In genomic region chr9:131747352-131747751, GRCh38 we compare ENCODE assay signal across 8 cellular contexts. TPM values are rescaled to one million over a fixed set of nuclear protein-coding genes. Genes with fewer than 3 reads are reported as not detected.
DNase-seq lines count a peak whose midpoint lies in the region; ATAC-seq, FAIRE-seq and TF ChIP-seq lines count a peak whose summit lies in the region.

No MANE protein-coding gene starts in this region.

- no peaks in the 10 kb centered on the region for H4K20me1 ChIP-seq in OCI-LY3 (ENCODE audit: insufficient read depth, low read length)

- no peak overlapping the region for H3K4me2 ChIP-seq in OCI-LY3 (ENCODE audit: low read length)

- no peak overlapping the region for H3K4me3 Mint-ChIP-seq in chondrocyte (ENCODE audit: unreplicated experiment)

- H2AFZ ChIP-seq in OCI-LY3 (ENCODE audit: low read depth, low read length): no peak overlapping the region

- peak; percentile 80 for TF ChIP-seq CTCF in C4-2B (conservative IDR thresholded peaks at IDR 0.05)
- TF ChIP-seq CTCF in OCI-LY3 (IDR thresholded peaks at IDR 0.05; ENCODE audit: low read depth, low read length): peak; percentile 73
- peak; percentile 84 for TF ChIP-seq CTCF in chondrocyte (IDR thresholded peaks at IDR 0.05)
- peak; percentile 46 for TF ChIP-seq CTCF in lower lobe of right lung (IDR thresholded peaks at IDR 0.05)

- H3K27ac ChIP-seq in C4-2B: no peak overlapping the region
- H3K27ac ChIP-seq in OCI-LY3 (ENCODE audit: low read length): no peak overlapping the region
- H3K27ac ChIP-seq in lower lobe of right lung: no peak overlapping the region

- H3K9ac ChIP-seq in OCI-LY3 (ENCODE audit: low read length): no peak overlapping the region

- H3K36me3 ChIP-seq in OCI-LY3 (replicated peaks; ENCODE audit: low read depth, low read length): no peaks in the 10 kb centered on the region
- H3K36me3 ChIP-seq in lower lobe of right lung: no peaks in the 10 kb centered on the region

- H3K9me3 Mint-ChIP-seq in chondrocyte (ENCODE audit: low read depth): no peaks in the 10 kb centered on the region

- ATAC-seq in lower lobe of right lung: peak; percentile 68 to 69
- no peak for ATAC-seq in HG03025 (IDR thresholded peaks at IDR 0.05; ENCODE audit: low FRiP score, unreplicated experiment)
- no peak for ATAC-seq in GM19035 (IDR thresholded peaks at IDR 0.05; ENCODE audit: unreplicated experiment)

- peak; percentile 85 for FAIRE-seq in GM18507 (lab: Jason Lieb, UNC)

- H3K36me3 Mint-ChIP-seq in chondrocyte (ENCODE audit: low read depth): no peaks in the 10 kb centered on the region

- H3K4me1 Mint-ChIP-seq in chondrocyte (ENCODE audit: low read depth): no peaks in the 10 kb centered on the region

- H3K27me3 ChIP-seq in OCI-LY3 (ENCODE audit: low read depth, low read length) (no peaks in the 10 kb centered on the region), lower lobe of right lung (ENCODE audit: low read depth) (no peaks in the 10 kb centered on the region)

- no peak overlapping the region for H3K27ac Mint-ChIP-seq in chondrocyte (ENCODE audit: unreplicated experiment)

- intact Hi-C loops in lower lobe of right lung (cut with DNase I): no loop called here

- H3K4me3 ChIP-seq in OCI-LY3 (ENCODE audit: low read length) (no peak overlapping the region), lower lobe of right lung (no peak overlapping the region)

- H3K27me3 Mint-ChIP-seq in chondrocyte (ENCODE audit: low read depth): peaks cover 11% of the 10 kb centered on the region

- H3K4me1 ChIP-seq in OCI-LY3 (ENCODE audit: low read length) (peaks cover 24% of the 10 kb centered on the region), lower lobe of right lung (peaks cover 8% of the 10 kb centered on the region)

- H3K79me2 ChIP-seq in OCI-LY3 (ENCODE audit: low read length): no peaks in the 10 kb centered on the region

- no peak for DNase-seq in GM18507 (ENCODE audit: extremely low spot score, insufficient read length, low read depth)
- no peak for DNase-seq in chondrocyte (ENCODE audit: low spot score)
- DNase-seq in lower lobe of right lung: no peak
- DNase-seq in retina: no peak

- no peaks in the 10 kb centered on the region for H3K9me3 ChIP-seq in OCI-LY3 (ENCODE audit: insufficient read depth, low read length)
- no peaks in the 10 kb centered on the region for H3K9me3 ChIP-seq in lower lobe of right lung

RNA-seq across cellular contexts. Expression of gene RAPGEF1, which starts 7.5 kb away (rescaled TPM):
- total RNA-seq in chondrocyte: 65.4 to 77.3 TPM (median 73.1 TPM) in 3 replicates
- 146 TPM for total RNA-seq in lower lobe of right lung

Comparison
In these comparisons a context has a peak if more than half of its experiments do, and no peak if none do; other contexts are left out.
1. ATAC-seq: peak in lower lobe of right lung (2 of 2); none in HG03025 (single experiment) and GM19035 (single experiment).
2. Peak in every context shown above with its lines, with median percentiles within 50 percentile points of each other: CTCF ChIP-seq.